Comparison of ENCODE assay signal across 8 cellular contexts in genomic region chr1:231527586-231528174, GRCh38. TPM values are rescaled to one million over a fixed set of nuclear protein-coding genes. Genes with fewer than 3 reads are reported as not detected.
DNase-seq lines count a peak whose midpoint lies in the region; ATAC-seq and TF ChIP-seq lines count a peak whose summit lies in the region.

No MANE protein-coding gene starts in this region.

- peak overlapping the region; percentile 100 for H3K27ac Mint-ChIP-seq in activated naive CD4-positive, alpha-beta T cell treated with anti-CD3 and anti-CD28 coated beads, Interleukin-2, amount 50 U/mL, for 24 hours
- peak overlapping the region; percentile 100 for H3K27ac Mint-ChIP-seq in WTC11

- peaks cover 8% of the 10 kb centered on the region for H3K36me3 Mint-ChIP-seq in activated naive CD4-positive, alpha-beta T cell treated with anti-CD3 and anti-CD28 coated beads, Interleukin-2, amount 50 U/mL, for 24 hours
- peaks cover 20% of the 10 kb centered on the region for H3K36me3 Mint-ChIP-seq in WTC11

- H3K4me1 Mint-ChIP-seq in activated naive CD4-positive, alpha-beta T cell treated with anti-CD3 and anti-CD28 coated beads, Interleukin-2, amount 50 U/mL, for 24 hours = peaks cover 41% of the 10 kb centered on the region
- peaks cover 44% of the 10 kb centered on the region for H3K4me1 Mint-ChIP-seq in WTC11

- POLR2A ChIA-PET in WTC11 (lab: Charles Lee) = no interaction called here

- no peaks in the 10 kb centered on the region for H3K9me3 Mint-ChIP-seq in activated naive CD4-positive, alpha-beta T cell treated with anti-CD3 and anti-CD28 coated beads, Interleukin-2, amount 50 U/mL, for 24 hours
- no peaks in the 10 kb centered on the region for H3K9me3 Mint-ChIP-seq in WTC11

- no peaks in the 10 kb centered on the region for H4K20me1 ChIP-seq in smooth muscle cell (ENCODE audit: low read depth)

- peak overlapping the region; percentile 86 to 93 for H3K27ac ChIP-seq in right atrium auricular region
- peak overlapping the region; percentile 97 for H3K27ac ChIP-seq in smooth muscle cell (ENCODE audit: low read depth)

- H3K79me2 ChIP-seq in smooth muscle cell (ENCODE audit: low read depth) = peaks cover 36% of the 10 kb centered on the region

- H3K27me3 ChIP-seq in right atrium auricular region (no peaks in the 10 kb centered on the region), smooth muscle cell (ENCODE audit: low read depth) (no peaks in the 10 kb centered on the region)

- peak overlapping the region; percentile 98 for H3K4me3 Mint-ChIP-seq in activated naive CD4-positive, alpha-beta T cell treated with anti-CD3 and anti-CD28 coated beads, Interleukin-2, amount 50 U/mL, for 24 hours
- H3K4me3 Mint-ChIP-seq in WTC11 = peak overlapping the region; percentile 98

- peak overlapping the region; percentile 97 for H3K9ac ChIP-seq in smooth muscle cell (ENCODE audit: low read depth)

- 68% methylated on average over 15 of the region's 15 CpGs for WGBS in smooth muscle cell (ENCODE audit: low lambda C conversion rate)

- no peaks in the 10 kb centered on the region for H3F3A ChIP-seq in smooth muscle cell (ENCODE audit: low read depth)

- intact Hi-C loops in posterior cingulate gyrus (cut with DNase I) = loop anchor here (1.0 to 10.0 kb wide), 3 partner anchors 105 to 189 kb away; partner anchors contain the start of genes EGLN1 and SPRTN

- no peaks in the 10 kb centered on the region for H3K27me3 Mint-ChIP-seq in activated naive CD4-positive, alpha-beta T cell treated with anti-CD3 and anti-CD28 coated beads, Interleukin-2, amount 50 U/mL, for 24 hours
- no peaks in the 10 kb centered on the region for H3K27me3 Mint-ChIP-seq in WTC11 (ENCODE audit: low read depth)

- CTCF ChIA-PET in WTC11 (lab: Charles Lee) = interaction anchor here (0.8 kb wide), 1 partner anchor 107 kb away, joined by 3 read pairs; no protein-coding TSS in a partner anchor

- no peak for DNase-seq in activated naive CD4-positive, alpha-beta T cell treated with anti-CD3 and anti-CD28 coated beads, Interleukin-2, amount 50 U/mL, for 16 hours
- DNase-seq in WTC11 (ENCODE audit: low spot score) (no peak), right atrium auricular region (ENCODE audit: low spot score) (no peak), smooth muscle cell (lab: John Stamatoyannopoulos, UW; ENCODE audit: unreplicated experiment) (no peak), GDM1 (lab: John Stamatoyannopoulos, UW) (no peak), posterior cingulate gyrus (no peak)

- peak overlapping the region; percentile 96 for H3K4me2 ChIP-seq in smooth muscle cell

- TF ChIP-seq CTCF in WTC11 (IDR thresholded peaks at IDR 0.05) (no peak), right atrium auricular region (IDR thresholded peaks at IDR 0.05) (no peak), smooth muscle cell (IDR thresholded peaks at IDR 0.05; ENCODE audit: borderline replicate concordance, insufficient read depth, poor library complexity, severe bottlenecking) (no peak)

- H3K4me1 ChIP-seq in right atrium auricular region (peaks cover 0 to 15% of the 10 kb centered on the region in 2 donors), smooth muscle cell (ENCODE audit: low read depth) (peaks cover 10% of the 10 kb centered on the region)

- ATAC-seq in HG03103 (IDR thresholded peaks at IDR 0.05; ENCODE audit: low read depth, unreplicated experiment) = peak; percentile 4
- ATAC-seq in WTC11 = peak; percentile 3; the same call in 1 of the 2 replicates

- peak overlapping the region; percentile 61 to 78 for H3K4me3 ChIP-seq in right atrium auricular region
- peak overlapping the region; percentile 90 for H3K4me3 ChIP-seq in smooth muscle cell

- H2AFZ ChIP-seq in smooth muscle cell (ENCODE audit: low read depth) = peak overlapping the region; percentile 98

- H3K36me3 ChIP-seq in right atrium auricular region = no peaks in the 10 kb centered on the region
- no peaks in the 10 kb centered on the region for H3K36me3 ChIP-seq in smooth muscle cell (ENCODE audit: low read depth)

- H3K9me3 ChIP-seq in right atrium auricular region = no peaks in the 10 kb centered on the region
- no peaks in the 10 kb centered on the region for H3K9me3 ChIP-seq in smooth muscle cell (replicated peaks; ENCODE audit: low read depth)

TF ChIP-seq in WTC11, 78 proteins besides CTCF, POLR2A, EP300 and RAD21 (continues in another document):
- no peak for TF ChIP-seq E2F4 (CRISPR knock-in tag; IDR thresholded peaks at IDR 0.05; ENCODE audit: borderline replicate concordance, low read depth)
- TF ChIP-seq ZNF512 (CRISPR knock-in tag; IDR thresholded peaks at IDR 0.05; ENCODE audit: borderline replicate concordance) = no peak
- no peak for TF ChIP-seq AR (CRISPR knock-in tag; IDR thresholded peaks at IDR 0.05)
- TF ChIP-seq ZBTB21 (CRISPR knock-in tag; IDR thresholded peaks at IDR 0.05; ENCODE audit: borderline replicate concordance) = no peak
- no peak for TF ChIP-seq ZNF232 (CRISPR knock-in tag; IDR thresholded peaks at IDR 0.05)
- TF ChIP-seq NR3C1 (CRISPR knock-in tag; conservative IDR thresholded peaks at IDR 0.05; ENCODE audit: low read depth) = no peak
- no peak for TF ChIP-seq ZNF532 (CRISPR knock-in tag; IDR thresholded peaks at IDR 0.05; ENCODE audit: borderline replicate concordance)

RNA-seq across cellular contexts. Expression of gene TSNAX, which starts 0.8 kb away (rescaled TPM):
- 36.8 to 38.0 TPM (median 36.8 TPM) in 3 replicates for total RNA-seq in WTC11 (2021)
- total RNA-seq in right atrium auricular region = 10 to 100 TPM; 19.5 to 26.3 TPM
- 36.5 and 42.4 TPM in 2 replicates for total RNA-seq in smooth muscle cell
- polyA plus RNA-seq in smooth muscle cell = 22.6 and 24.0 TPM in 2 replicates
